In genomic region chr17:29155235-29155965, GRCh38 we compare ENCODE assay signal across 1 cellular context.
TF ChIP-seq lines count a peak whose summit lies in the region.

No MANE protein-coding gene starts in this region.

TF ChIP-seq in HCT116, 20 proteins besides CTCF, POLR2A, EP300 and RAD21 (continued from another document):
- TF ChIP-seq FOSL1 (IDR thresholded peaks at IDR 0.05; ENCODE audit: low read depth) (peak; percentile 86; the same call in 1 of the 2 replicates), CBX3 (IDR thresholded peaks at IDR 0.05; ENCODE audit: low read depth) (no peak; the same call in 1 of the 2 replicates), EGR1 (IDR thresholded peaks at IDR 0.05; ENCODE audit: low read depth) (peak; percentile 75), ELF1 (IDR thresholded peaks at IDR 0.05; ENCODE audit: borderline replicate concordance, low read depth) (no peak), MAX (IDR thresholded peaks at IDR 0.05) (peak; percentile 72), SIN3A (IDR thresholded peaks at IDR 0.05; ENCODE audit: low read depth) (no peak), ZBTB33 (IDR thresholded peaks at IDR 0.05; ENCODE audit: extremely low read depth, insufficient replicate concordance, low read length) (peak; percentile 56), ZFX (IDR thresholded peaks at IDR 0.05) (peak; percentile 79), ZNF274 (IDR thresholded peaks at IDR 0.05; ENCODE audit: low read depth, low read length) (no peak), ATF3 (IDR thresholded peaks at IDR 0.05) (no peak), EZH2phosphoT487 (IDR thresholded peaks at IDR 0.05; ENCODE audit: borderline replicate concordance) (no peak), SP1 (IDR thresholded peaks at IDR 0.05; ENCODE audit: low read depth) (peak; percentile 91), REST (IDR thresholded peaks at IDR 0.05; ENCODE audit: low read depth) (no peak), YY1 (IDR thresholded peaks at IDR 0.05; ENCODE audit: extremely low read depth, insufficient replicate concordance, low read depth, low read length) (peak; percentile 46)
